ENCODE assay signal across 18 cellular contexts in the genomic region with DNA sequence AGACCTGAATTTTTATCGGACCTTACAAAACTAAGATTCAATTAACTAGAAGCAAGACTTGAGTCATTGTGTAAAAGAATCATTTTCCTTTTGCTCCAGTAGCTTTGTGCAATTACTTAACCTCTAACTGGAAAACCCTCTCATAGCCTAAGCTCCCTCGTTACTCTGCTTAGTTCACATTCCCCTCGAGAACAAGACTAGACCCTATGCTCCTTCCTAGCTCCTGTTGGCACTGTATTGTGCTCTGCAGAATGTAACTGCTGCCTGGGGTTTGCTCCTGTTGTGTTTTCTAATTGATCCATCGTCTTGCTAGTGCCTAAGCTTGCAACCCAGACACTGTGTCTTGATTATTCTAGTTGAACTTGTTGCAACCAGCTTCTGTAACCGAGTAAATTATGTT.
DNase-seq lines count a peak whose midpoint lies in the region; ATAC-seq and TF ChIP-seq lines count a peak whose summit lies in the region.
"Had no signal": no experiment of that assay in that cellular context is flagged by ENCODE, and none has a peak within 500 bp of the region (broad histone marks: within the 10 kb centered on the region; RNA-seq: fewer than 3 reads in every experiment).

No MANE protein-coding gene starts in this region.

- intact Hi-C loops in aorta (cut with DNase I): no loop called here

- no peak overlapping the region for H3K27ac ChIP-seq in GM23338 (ENCODE audit: low read depth)
- peak overlapping the region; percentile 27 for H3K27ac ChIP-seq in ectodermal cell (ENCODE audit: insufficient read depth, low read depth, low read length, poor library complexity, severe bottlenecking)
- peak overlapping the region; percentile 56 for H3K27ac ChIP-seq in neural progenitor cell
- H3K27ac ChIP-seq in aorta (ENCODE audit: low read depth in 1 of 2, low read length in 2 of 2): no peak overlapping the region
- H3K27ac ChIP-seq: A549, C4-2B had no signal

- H3K4me3 Mint-ChIP-seq in GM23338 (no peak overlapping the region), neural progenitor cell (peak overlapping the region; percentile 21)

- H3F3A ChIP-seq in GM23338 (replicated peaks; ENCODE audit: low read depth) (no peaks in the 10 kb centered on the region), neural progenitor cell (ENCODE audit: low read depth) (peaks cover 16% of the 10 kb centered on the region)

- H3K36me3 Mint-ChIP-seq in GM23338 (ENCODE audit: low read depth) (no peaks in the 10 kb centered on the region), neural progenitor cell (no peaks in the 10 kb centered on the region)

- H3K4me3 ChIP-seq in GM23338 (no peak overlapping the region), NT2/D1 (ENCODE audit: insufficient read length, low read depth) (no peak overlapping the region), ectodermal cell (ENCODE audit: insufficient read depth, low read depth, low read length) (no peak overlapping the region), neural progenitor cell (no peak overlapping the region), aorta (ENCODE audit: low read length in 2 of 2) (no peak overlapping the region)
- H3K4me3 ChIP-seq: A549, K562 had no signal

- 24 to 27% methylated on average over 5 of the region's 5 CpGs for WGBS in ectodermal cell, 2 experiments
- 59 to 60% methylated on average over 5 of the region's 5 CpGs for WGBS in aorta, 2 donors

- ATAC-seq in GM23338 (peak; percentile 94), aorta (ENCODE audit: low FRiP score) (no peak), GM19395 (IDR thresholded peaks at IDR 0.05; ENCODE audit: unreplicated experiment) (no peak), HG02642 (IDR thresholded peaks at IDR 0.05; ENCODE audit: poor library complexity, unreplicated experiment) (no peak)
- ATAC-seq: A549, HCT116, K562, Panc1, Right ventricle myocardium inferior had no signal

- H3K79me2 ChIP-seq in GM23338 (replicated peaks; ENCODE audit: insufficient read depth) (no peaks in the 10 kb centered on the region), neural progenitor cell (ENCODE audit: low read depth) (no peaks in the 10 kb centered on the region)

- H4K20me1 ChIP-seq in GM23338 (replicated peaks; ENCODE audit: insufficient read depth) (no peaks in the 10 kb centered on the region), neural progenitor cell (ENCODE audit: low read depth) (no peaks in the 10 kb centered on the region)

- H3K4me1 Mint-ChIP-seq in GM23338: peaks cover 9% of the 10 kb centered on the region; the same call in 2 of the 3 replicates
- peaks cover 12% of the 10 kb centered on the region for H3K4me1 Mint-ChIP-seq in neural progenitor cell

- H3K9me3 ChIP-seq in NT2/D1 (ENCODE audit: insufficient read depth, low read length) (no peaks in the 10 kb centered on the region), ectodermal cell (ENCODE audit: control insufficient read depth, low read length) (no peaks in the 10 kb centered on the region), neural progenitor cell (ENCODE audit: low read depth) (no peaks in the 10 kb centered on the region), aorta (ENCODE audit: control insufficient read depth, low read length) (no peaks in the 10 kb centered on the region)
- H3K9me3 ChIP-seq: A549 had no signal

- H3K27ac Mint-ChIP-seq in GM23338 (peak overlapping the region; percentile 26; the same call in 1 of the 2 replicates), neural progenitor cell (peak overlapping the region; percentile 39)

- H3K36me3 ChIP-seq in GM23338 (ENCODE audit: insufficient read depth) (no peaks in the 10 kb centered on the region), NT2/D1 (ENCODE audit: insufficient read depth, insufficient read length, low read length) (no peaks in the 10 kb centered on the region), ectodermal cell (ENCODE audit: control insufficient read depth, insufficient read depth, low read length) (no peaks in the 10 kb centered on the region), neural progenitor cell (no peaks in the 10 kb centered on the region), aorta (ENCODE audit: control insufficient read depth in 1 of 2, insufficient read depth in 2 of 2, low read length in 1 of 2) (no peaks in the 10 kb centered on the region)

- H3K27me3 ChIP-seq in GM23338 (ENCODE audit: insufficient read depth) (no peaks in the 10 kb centered on the region), NT2/D1 (ENCODE audit: insufficient read depth, insufficient read length) (no peaks in the 10 kb centered on the region), ectodermal cell (ENCODE audit: control insufficient read depth, insufficient read depth, low read length, poor library complexity, severe bottlenecking) (no peaks in the 10 kb centered on the region), neural progenitor cell (no peaks in the 10 kb centered on the region), aorta (ENCODE audit: control insufficient read depth in 1 of 2, insufficient read depth in 2 of 2, low read length in 1 of 2) (no peaks in the 10 kb centered on the region)

- TF ChIP-seq CTCF in GM23338 (conservative IDR thresholded peaks at IDR 0.05; ENCODE audit: low read depth in 2 of 2) (no peak), neural progenitor cell (IDR thresholded peaks at IDR 0.05) (no peak)

- no peaks in the 10 kb centered on the region for H3K9me2 ChIP-seq in GM23338 (ENCODE audit: insufficient read depth)

- H3K27me3 Mint-ChIP-seq in GM23338 (ENCODE audit: insufficient read depth, low read depth, poor library complexity) (no peaks in the 10 kb centered on the region), neural progenitor cell (ENCODE audit: insufficient read depth, low read depth) (no peaks in the 10 kb centered on the region)

- H2AFZ ChIP-seq in GM23338: no peak overlapping the region
- H2AFZ ChIP-seq in neural progenitor cell (replicated peaks): no peak overlapping the region

- H3K9ac ChIP-seq in NT2/D1 (ENCODE audit: insufficient read length, low read depth) (no peak overlapping the region), neural progenitor cell (no peak overlapping the region)

- H3K4me1 ChIP-seq in GM23338 (ENCODE audit: insufficient read depth) (no peaks in the 10 kb centered on the region), NT2/D1 (ENCODE audit: insufficient read depth, insufficient read length) (no peaks in the 10 kb centered on the region), ectodermal cell (ENCODE audit: control insufficient read depth, insufficient read depth, low read length) (no peaks in the 10 kb centered on the region), neural progenitor cell (peaks cover 30% of the 10 kb centered on the region), aorta (ENCODE audit: control insufficient read depth in 1 of 2, insufficient read depth in 2 of 2, low read length in 2 of 2) (no peaks in the 10 kb centered on the region)
- H3K4me1 ChIP-seq: A549 had no signal

- DNase-seq in GM23338 (ENCODE audit: low spot score) (peak; percentile 13), NT2/D1 (ENCODE audit: low read depth, low spot score) (peak; percentile 13), neural progenitor cell (ENCODE audit: low spot score) (peak; percentile 87), aorta (no peak)
- DNase-seq in activated CD4-positive, alpha-beta T cell treated with anti-CD3 and anti-CD28 coated beads, Interleukin-2, amount 50 U/mL, for 1 hour: no peak
- DNase-seq: GF-D8, NCI-H187, NCI-H510A, NCI-H774 had no signal

- no peak overlapping the region for H3K4me2 ChIP-seq in GM23338
- H3K4me2 ChIP-seq in neural progenitor cell: peak overlapping the region; percentile 25
- H3K4me2 ChIP-seq: A549 had no signal

- no peaks in the 10 kb centered on the region for H3K9me3 Mint-ChIP-seq in GM23338
- no peaks in the 10 kb centered on the region for H3K9me3 Mint-ChIP-seq in neural progenitor cell

TF ChIP-seq in GM23338, 12 proteins besides CTCF, POLR2A, EP300 and RAD21 (continues in another document):
- TF ChIP-seq EZH2 (IDR thresholded peaks at IDR 0.05; ENCODE audit: low read depth, unreplicated experiment) (no peak), STAT1 (IDR thresholded peaks at IDR 0.05; ENCODE audit: unreplicated experiment) (no peak), ZNF114 (CRISPR knock-in tag; IDR thresholded peaks at IDR 0.05) (no peak), POLR2AphosphoS5 (IDR thresholded peaks at IDR 0.05; ENCODE audit: low read depth) (no peak), CREB1 (CRISPR knock-in tag; IDR thresholded peaks at IDR 0.05; ENCODE audit: low read depth) (no peak)
- TF ChIP-seq, protein P1, sequence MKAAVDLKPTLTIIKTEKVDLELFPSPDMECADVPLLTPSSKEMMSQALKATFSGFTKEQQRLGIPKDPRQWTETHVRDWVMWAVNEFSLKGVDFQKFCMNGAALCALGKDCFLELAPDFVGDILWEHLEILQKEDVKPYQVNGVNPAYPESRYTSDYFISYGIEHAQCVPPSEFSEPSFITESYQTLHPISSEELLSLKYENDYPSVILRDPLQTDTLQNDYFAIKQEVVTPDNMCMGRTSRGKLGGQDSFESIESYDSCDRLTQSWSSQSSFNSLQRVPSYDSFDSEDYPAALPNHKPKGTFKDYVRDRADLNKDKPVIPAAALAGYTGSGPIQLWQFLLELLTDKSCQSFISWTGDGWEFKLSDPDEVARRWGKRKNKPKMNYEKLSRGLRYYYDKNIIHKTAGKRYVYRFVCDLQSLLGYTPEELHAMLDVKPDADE (IDR thresholded peaks at IDR 0.05): no peak
- TF ChIP-seq, protein P2, sequence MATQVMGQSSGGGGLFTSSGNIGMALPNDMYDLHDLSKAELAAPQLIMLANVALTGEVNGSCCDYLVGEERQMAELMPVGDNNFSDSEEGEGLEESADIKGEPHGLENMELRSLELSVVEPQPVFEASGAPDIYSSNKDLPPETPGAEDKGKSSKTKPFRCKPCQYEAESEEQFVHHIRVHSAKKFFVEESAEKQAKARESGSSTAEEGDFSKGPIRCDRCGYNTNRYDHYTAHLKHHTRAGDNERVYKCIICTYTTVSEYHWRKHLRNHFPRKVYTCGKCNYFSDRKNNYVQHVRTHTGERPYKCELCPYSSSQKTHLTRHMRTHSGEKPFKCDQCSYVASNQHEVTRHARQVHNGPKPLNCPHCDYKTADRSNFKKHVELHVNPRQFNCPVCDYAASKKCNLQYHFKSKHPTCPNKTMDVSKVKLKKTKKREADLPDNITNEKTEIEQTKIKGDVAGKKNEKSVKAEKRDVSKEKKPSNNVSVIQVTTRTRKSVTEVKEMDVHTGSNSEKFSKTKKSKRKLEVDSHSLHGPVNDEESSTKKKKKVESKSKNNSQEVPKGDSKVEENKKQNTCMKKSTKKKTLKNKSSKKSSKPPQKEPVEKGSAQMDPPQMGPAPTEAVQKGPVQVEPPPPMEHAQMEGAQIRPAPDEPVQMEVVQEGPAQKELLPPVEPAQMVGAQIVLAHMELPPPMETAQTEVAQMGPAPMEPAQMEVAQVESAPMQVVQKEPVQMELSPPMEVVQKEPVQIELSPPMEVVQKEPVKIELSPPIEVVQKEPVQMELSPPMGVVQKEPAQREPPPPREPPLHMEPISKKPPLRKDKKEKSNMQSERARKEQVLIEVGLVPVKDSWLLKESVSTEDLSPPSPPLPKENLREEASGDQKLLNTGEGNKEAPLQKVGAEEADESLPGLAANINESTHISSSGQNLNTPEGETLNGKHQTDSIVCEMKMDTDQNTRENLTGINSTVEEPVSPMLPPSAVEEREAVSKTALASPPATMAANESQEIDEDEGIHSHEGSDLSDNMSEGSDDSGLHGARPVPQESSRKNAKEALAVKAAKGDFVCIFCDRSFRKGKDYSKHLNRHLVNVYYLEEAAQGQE (IDR thresholded peaks at IDR 0.05; ENCODE audit: unreplicated experiment): no peak

Comparison
In these comparisons a context has a peak if more than half of its experiments do, and no peak if none do; other contexts are left out.
1. DNase-seq: peak in GM23338 (single experiment), NT2/D1 (single experiment) and neural progenitor cell (single experiment); none in aorta (0 of 2) and activated CD4-positive, alpha-beta T cell treated with anti-CD3 and anti-CD28 coated beads, Interleukin-2, amount 50 U/mL, for 1 hour (single experiment).
2. H3K27ac ChIP-seq: peak in ectodermal cell (single experiment) and neural progenitor cell (single experiment); none in GM23338 (single experiment) and aorta (0 of 2).